Comparison of ENCODE assay signal across 25 cellular contexts in genomic region chr14:38350102-38350501, GRCh38.
A peak's percentile ranks its signal among the peaks of the same experiment; 100 is the strongest.
DNase-seq lines count a peak whose midpoint lies in the region; ATAC-seq, FAIRE-seq and TF ChIP-seq lines count a peak whose summit lies in the region.
"Had no signal": no experiment of that assay in that cellular context is flagged by ENCODE, and none has a peak within 500 bp of the region (broad histone marks: within the 10 kb centered on the region; RNA-seq: fewer than 3 reads in every experiment).

No MANE protein-coding gene starts in this region.

- peaks cover 3% of the 10 kb centered on the region for H3K4me1 Mint-ChIP-seq in endothelial cell (ENCODE audit: unreplicated experiment)
- no peaks in the 10 kb centered on the region for H3K4me1 Mint-ChIP-seq in naive thymus-derived CD8-positive, alpha-beta T cell
- H3K4me1 Mint-ChIP-seq: B cell had no signal

- FAIRE-seq in frontal cortex (lab: Jason Lieb, UNC): peak; percentile 47
- FAIRE-seq: A549, D721Med, G401.6, GM12878, GM12892, GM18507 had no signal

- no peak overlapping the region for H3K4me3 Mint-ChIP-seq in endothelial cell (ENCODE audit: unreplicated experiment)
- H3K4me3 Mint-ChIP-seq in naive thymus-derived CD8-positive, alpha-beta T cell: no peak overlapping the region
- H3K4me3 Mint-ChIP-seq: B cell; CD4-positive, alpha-beta T cell; CD8-positive, alpha-beta T cell had no signal

- H3K27me3 Mint-ChIP-seq in endothelial cell (ENCODE audit: unreplicated experiment): no peaks in the 10 kb centered on the region
- H3K27me3 Mint-ChIP-seq in naive thymus-derived CD8-positive, alpha-beta T cell: peaks cover 0 to 10% (median 2%) of the 10 kb centered on the region in 5 donors
- H3K27me3 Mint-ChIP-seq: B cell; CD4-positive, alpha-beta T cell had no signal

- H3K9me3 Mint-ChIP-seq in endothelial cell (ENCODE audit: unreplicated experiment): peaks cover 6% of the 10 kb centered on the region
- peaks cover 0 to 9% (median 5%) of the 10 kb centered on the region in 9 donors for H3K9me3 Mint-ChIP-seq in naive thymus-derived CD8-positive, alpha-beta T cell

- H3K36me3 Mint-ChIP-seq in endothelial cell (ENCODE audit: low read depth, unreplicated experiment): no peaks in the 10 kb centered on the region
- H3K36me3 Mint-ChIP-seq in naive thymus-derived CD8-positive, alpha-beta T cell: no peaks in the 10 kb centered on the region
- H3K36me3 Mint-ChIP-seq: CD8-positive, alpha-beta T cell had no signal

- DNase-seq in ELR (ENCODE audit: low read depth): peak; percentile 31
- DNase-seq in dermis blood vessel endothelial cell: peak; percentile 58
- DNase-seq in endothelial cell (ENCODE audit: low spot score): no peak
- DNase-seq in frontal cortex (ENCODE audit: low spot score in 2 of 2): no peak
- DNase-seq in naive thymus-derived CD8-positive, alpha-beta T cell: no peak
- DNase-seq in GM10266 (ENCODE audit: extremely low spot score): no peak
- no peak for DNase-seq in DMS153 (lab: John Stamatoyannopoulos, UW)
- DNase-seq: AML-193; Caco-2; Calu3; CD4-positive, alpha-beta T cell; CD8-positive, alpha-beta T cell; DMS53; DMS79; DND-41; EL; GF-D8 had no signal

- H3K27ac Mint-ChIP-seq in endothelial cell (ENCODE audit: unreplicated experiment): peak overlapping the region; percentile 14
- H3K27ac Mint-ChIP-seq in naive thymus-derived CD8-positive, alpha-beta T cell: no peak overlapping the region
- H3K27ac Mint-ChIP-seq: B cell; CD4-positive, alpha-beta T cell; CD8-positive, alpha-beta T cell had no signal

- POLR2A ChIA-PET in naive thymus-derived CD8-positive, alpha-beta T cell (lab: Charles Lee): no interaction called here

- no peak for TF ChIP-seq CTCF in endothelial cell (IDR thresholded peaks at IDR 0.05; ENCODE audit: unreplicated experiment)
- no peak for TF ChIP-seq CTCF in GM10266 (IDR thresholded peaks at IDR 0.05; ENCODE audit: control insufficient read depth, insufficient read depth, low read depth, missing control alignments)

- ATAC-seq in GM19463 (IDR thresholded peaks at IDR 0.05; ENCODE audit: unreplicated experiment): no peak
- no peak for ATAC-seq in naive thymus-derived CD8-positive, alpha-beta T cell
- ATAC-seq: A549; CD8-positive, alpha-beta T cell; GM12878 had no signal

Comparison
In these comparisons a context has a peak if more than half of its experiments do, and no peak if none do; other contexts are left out.
1. DNase-seq: peak in ELR (single experiment) and dermis blood vessel endothelial cell (single experiment); none in endothelial cell (single experiment), frontal cortex (0 of 2), naive thymus-derived CD8-positive, alpha-beta T cell (0 of 10), GM10266 (single experiment) and DMS153 (single experiment).